Comparison of ENCODE assay signal across 21 cellular contexts in genomic region chr19:45629704-45630103, GRCh38. TPM values are rescaled to one million over a fixed set of nuclear protein-coding genes. Genes with fewer than 3 reads are reported as not detected.
DNase-seq lines count a peak whose midpoint lies in the region; ATAC-seq and TF ChIP-seq lines count a peak whose summit lies in the region.
"Had no signal": no experiment of that assay in that cellular context is flagged by ENCODE, and none has a peak within 500 bp of the region (broad histone marks: within the 10 kb centered on the region; RNA-seq: fewer than 3 reads in every experiment).

No MANE protein-coding gene starts in this region.

- H3K9ac ChIP-seq in KMS-11 (no peak overlapping the region), mammary epithelial cell (ENCODE audit: insufficient read depth, low read length) (no peak overlapping the region)

- H3K36me3 Mint-ChIP-seq in natural killer cell treated with Interleukin-12 subunit alpha and Interleukin-12 subunit beta and Interleukin-15 and Interleukin-18, amount 100 ng/mL, for 72 hours: peaks cover 6% of the 10 kb centered on the region
- H3K36me3 Mint-ChIP-seq in natural killer cell: no peaks in the 10 kb centered on the region

- no TSS peak for BruUV-seq in mammary epithelial cell (replicated peaks; lab: Mats Ljungman, UMichigan)

- in situ Hi-C loops in mammary epithelial cell (cut with MboI; ENCODE audit: low sequenced_read_pairs in 2 of 2): no loop called here

- intact Hi-C loops in natural killer cell (cut with micrococcal nuclease) (no loop called here), mammary epithelial cell (cut with micrococcal nuclease) (loop anchor here (1.0 kb wide), 1 partner anchor 15 kb away; no protein-coding TSS in a partner anchor)

- H3K4me3 ChIP-seq in KMS-11 (IDR thresholded peaks at IDR 0.05; ENCODE audit: insufficient read depth, low read depth, low read length) (no peak overlapping the region), mammary epithelial cell (replicated peaks in 1 of 3; ENCODE audit: insufficient read depth in 1 of 3, low read depth in 2 of 3, low read length in 3 of 3) (no peak overlapping the region), coronary artery (no peak overlapping the region)
- H3K4me3 ChIP-seq: ovary, Peyer's patch, right lobe of liver, stomach, upper lobe of right lung had no signal

- H3K27ac ChIP-seq in KMS-11 (0 out of 2 replicates have a peak overlapping the region, but pooled peaks have one; percentile 18), mammary epithelial cell (ENCODE audit: insufficient read depth, low read depth, low read length) (peak overlapping the region; percentile 97), coronary artery (no peak overlapping the region)
- H3K27ac ChIP-seq: ovary, Peyer's patch, right lobe of liver, stomach, upper lobe of right lung had no signal

- no peaks in the 10 kb centered on the region for H3K27me3 ChIP-seq in KMS-11 (ENCODE audit: insufficient read depth, low read depth)
- H3K27me3 ChIP-seq in mammary epithelial cell (ENCODE audit: insufficient read depth, low read length): no peaks in the 10 kb centered on the region
- H3K27me3 ChIP-seq: ovary, Peyer's patch, right lobe of liver, stomach, upper lobe of right lung had no signal

- 83% methylated on average over 3 of the region's 4 CpGs for WGBS in mammary epithelial cell (ENCODE audit: low coverage, missing lambda C conversion rate)

- peak overlapping the region; percentile 1; the same call in 1 of the 2 replicates for H3K4me2 ChIP-seq in KMS-11
- no peak overlapping the region for H3K4me2 ChIP-seq in mammary epithelial cell (ENCODE audit: insufficient read depth, low read depth, low read length)

- dilution Hi-C loops in mammary epithelial cell (cut with HindIII; ENCODE audit: low sequenced_read_pairs): no loop called here

- no peaks in the 10 kb centered on the region for H3K9me3 Mint-ChIP-seq in natural killer cell treated with Interleukin-12 subunit alpha and Interleukin-12 subunit beta and Interleukin-15 and Interleukin-18, amount 100 ng/mL, for 72 hours
- H3K9me3 Mint-ChIP-seq in natural killer cell: no peaks in the 10 kb centered on the region
- H3K9me3 Mint-ChIP-seq: central memory CD8-positive, alpha-beta T cell had no signal

- no peaks in the 10 kb centered on the region for H3K9me3 ChIP-seq in mammary epithelial cell (replicated peaks; ENCODE audit: insufficient read depth, low read length)
- H3K9me3 ChIP-seq: ovary, Peyer's patch, right lobe of liver, stomach, upper lobe of right lung had no signal

- no peaks in the 10 kb centered on the region for H4K20me1 ChIP-seq in KMS-11 (ENCODE audit: insufficient read depth)
- no peaks in the 10 kb centered on the region for H4K20me1 ChIP-seq in mammary epithelial cell (ENCODE audit: insufficient read depth, low read length)

- TF ChIP-seq CTCF in natural killer cell (IDR thresholded peaks at IDR 0.05) (no peak), KMS-11 (conservative IDR thresholded peaks at IDR 0.05; ENCODE audit: low read depth, low read length) (no peak), mammary epithelial cell (conservative IDR thresholded peaks at IDR 0.05 in 1 of 2, IDR thresholded peaks at IDR 0.05 in 1 of 2; ENCODE audit: extremely low read depth in 1 of 2, insufficient read depth in 1 of 2, low read depth in 1 of 2, low read length in 2 of 2) (no peak), coronary artery (IDR thresholded peaks at IDR 0.05) (no peak)

- H3K36me3 ChIP-seq in KMS-11 (ENCODE audit: insufficient read depth): no peaks in the 10 kb centered on the region
- peaks cover 17% of the 10 kb centered on the region for H3K36me3 ChIP-seq in mammary epithelial cell (ENCODE audit: insufficient read depth, low read length)
- H3K36me3 ChIP-seq: ovary had no signal

- peak overlapping the region; percentile 80 for H3K4me3 Mint-ChIP-seq in natural killer cell treated with Interleukin-12 subunit alpha and Interleukin-12 subunit beta and Interleukin-15 and Interleukin-18, amount 100 ng/mL, for 72 hours
- no peak overlapping the region for H3K4me3 Mint-ChIP-seq in natural killer cell
- H3K4me3 Mint-ChIP-seq: central memory CD8-positive, alpha-beta T cell had no signal

- H3K79me2 ChIP-seq in KMS-11 (ENCODE audit: insufficient read depth, low read depth) (no peaks in the 10 kb centered on the region), mammary epithelial cell (ENCODE audit: insufficient read depth, low read length) (no peaks in the 10 kb centered on the region)

- CTCF ChIA-PET in mammary epithelial cell (lab: Charles Lee; ENCODE audit: low non-redundant PET): no interaction called here
- CTCF ChIA-PET in HEK293T (lab: Yijun Ruan, JAX): no interaction called here

- H2AFZ ChIP-seq in KMS-11 (ENCODE audit: low read depth) (no peak overlapping the region), mammary epithelial cell (ENCODE audit: low read depth, low read length) (no peak overlapping the region)

- peak overlapping the region; percentile 91 to 94 for H3K27ac Mint-ChIP-seq in natural killer cell treated with Interleukin-12 subunit alpha and Interleukin-12 subunit beta and Interleukin-15 and Interleukin-18, amount 100 ng/mL, for 72 hours
- no peak overlapping the region for H3K27ac Mint-ChIP-seq in natural killer cell

- no peak for DNase-seq in natural killer cell treated with Interleukin-12 subunit alpha and Interleukin-12 subunit beta and Interleukin-15 and Interleukin-18, amount 100 ng/mL, for 72 hours (ENCODE audit: low spot score)
- DNase-seq in natural killer cell (no peak), mammary epithelial cell (no peak), HEK293T (ENCODE audit: extremely low spot score) (no peak), coronary artery (ENCODE audit: low spot score) (no peak), OCI-M2 (lab: John Stamatoyannopoulos, UW; ENCODE audit: unreplicated experiment) (no peak)
- DNase-seq: amygdala; effector CD4-positive, alpha-beta T cell; left ventricle myocardium superior; NCI-H1417; NCI-H82; ovary; Peyer's patch; right lobe of liver; stomach; upper lobe of right lung had no signal

- peak; percentile 61 to 62 for ATAC-seq in natural killer cell treated with Interleukin-12 subunit alpha and Interleukin-12 subunit beta and Interleukin-15 and Interleukin-18, amount 100 ng/mL, for 72 hours
- ATAC-seq in natural killer cell (no peak), GM18907 (IDR thresholded peaks at IDR 0.05; ENCODE audit: unreplicated experiment) (no peak)
- ATAC-seq: left ventricle myocardium superior, right lobe of liver, upper lobe of right lung had no signal

- POLR2A ChIA-PET in HEK293T (lab: Yijun Ruan, JAX): no interaction called here

- H3K4me1 ChIP-seq in KMS-11 (ENCODE audit: low read depth, poor library complexity, severe bottlenecking) (peaks cover 23% of the 10 kb centered on the region), mammary epithelial cell (ENCODE audit: insufficient read depth, low read length) (peaks cover 28% of the 10 kb centered on the region)
- H3K4me1 ChIP-seq: right lobe of liver, upper lobe of right lung had no signal

- no peaks in the 10 kb centered on the region for H3K27me3 Mint-ChIP-seq in natural killer cell treated with Interleukin-12 subunit alpha and Interleukin-12 subunit beta and Interleukin-15 and Interleukin-18, amount 100 ng/mL, for 72 hours
- no peaks in the 10 kb centered on the region for H3K27me3 Mint-ChIP-seq in natural killer cell (ENCODE audit: low read depth in 2 of 2)
- H3K27me3 Mint-ChIP-seq: central memory CD8-positive, alpha-beta T cell had no signal

- H3K4me1 Mint-ChIP-seq in natural killer cell treated with Interleukin-12 subunit alpha and Interleukin-12 subunit beta and Interleukin-15 and Interleukin-18, amount 100 ng/mL, for 72 hours (ENCODE audit: low read depth in 2 of 2): peaks cover 12 to 27% of the 10 kb centered on the region in 2 donors
- no peaks in the 10 kb centered on the region for H3K4me1 Mint-ChIP-seq in natural killer cell
- H3K4me1 Mint-ChIP-seq: central memory CD8-positive, alpha-beta T cell had no signal

TF ChIP-seq in HEK293T, 16 proteins besides CTCF, POLR2A, EP300 and RAD21:
- no peak for TF ChIP-seq BHLHE40 (IDR thresholded peaks at IDR 0.05; ENCODE audit: borderline replicate concordance)
- TF ChIP-seq ELF4 (IDR thresholded peaks at IDR 0.05): no peak
- TF ChIP-seq L3MBTL2 (conservative IDR thresholded peaks at IDR 0.05): no peak
- no peak for TF ChIP-seq CTBP1 (IDR thresholded peaks at IDR 0.05; ENCODE audit: borderline replicate concordance)
- no peak for TF ChIP-seq TARDBP (IDR thresholded peaks at IDR 0.05)
- TF ChIP-seq NFRKB (IDR thresholded peaks at IDR 0.05): no peak

RNA-seq across cellular contexts. Expression of gene EML2, which starts 9.5 kb away (rescaled TPM):
- total RNA-seq in natural killer cell treated with Interleukin-12 subunit alpha and Interleukin-12 subunit beta and Interleukin-15 and Interleukin-18, amount 100 ng/mL, for 72 hours: 100 to 1,000 TPM; 232 to 255 TPM
- total RNA-seq in natural killer cell: 100 to 1,000 TPM; 112 to 136 (median 117) TPM
- 10 to 100 TPM; 55.8 to 98.2 TPM for total RNA-seq in mammary epithelial cell
- 35.4 TPM for polyA plus RNA-seq in mammary epithelial cell
- 63.1 TPM for polyA minus RNA-seq in mammary epithelial cell

RNA-seq across cellular contexts. Expression of gene GPR4, which starts 27.7 kb away (rescaled TPM):
- total RNA-seq in natural killer cell treated with Interleukin-12 subunit alpha and Interleukin-12 subunit beta and Interleukin-15 and Interleukin-18, amount 100 ng/mL, for 72 hours: under 1 TPM in 1 of 2 donors, not detected in 1; 0.24 TPM
- total RNA-seq in natural killer cell (under 1 TPM in 2 of 3 donors, not detected in 1; 0.12 to 0.13 TPM), mammary epithelial cell (not detected)
- 0.02 TPM for polyA plus RNA-seq in mammary epithelial cell
- not detected for polyA minus RNA-seq in mammary epithelial cell
- total RNA-seq: Daoy, LHCN-M2 had no signal

RNA-seq across cellular contexts. Expression of gene GIPR, which starts 38.3 kb away (rescaled TPM):
- total RNA-seq in natural killer cell treated with Interleukin-12 subunit alpha and Interleukin-12 subunit beta and Interleukin-15 and Interleukin-18, amount 100 ng/mL, for 72 hours: 10 to 100 TPM; 29.0 to 74.0 TPM
- total RNA-seq in natural killer cell (10 to 100 TPM; 20.7 to 24.5 (median 21.5) TPM), mammary epithelial cell (1 to 10 TPM; 1.3 to 1.4 TPM)
- 0.60 TPM for polyA plus RNA-seq in mammary epithelial cell
- polyA minus RNA-seq in mammary epithelial cell: 9.4 TPM
- total RNA-seq: Daoy, LHCN-M2 had no signal

RNA-seq across cellular contexts. Expression of gene OPA3, which starts 45.1 kb away (rescaled TPM):
- 10 to 100 TPM; 17.0 to 17.5 TPM for total RNA-seq in natural killer cell treated with Interleukin-12 subunit alpha and Interleukin-12 subunit beta and Interleukin-15 and Interleukin-18, amount 100 ng/mL, for 72 hours
- 10 to 100 TPM in 1 of 3 donors, 1 to 10 TPM in 2; 8.2 to 10.4 (median 9.0) TPM for total RNA-seq in natural killer cell
- total RNA-seq in mammary epithelial cell: 10 to 100 TPM; 13.7 to 17.4 TPM
- polyA plus RNA-seq in mammary epithelial cell: 20.3 TPM
- 22.0 TPM for polyA minus RNA-seq in mammary epithelial cell

Comparison
In these comparisons a context has a peak if more than half of its experiments do, and no peak if none do; other contexts are left out.
1. ATAC-seq: peak in natural killer cell treated with Interleukin-12 subunit alpha and Interleukin-12 subunit beta and Interleukin-15 and Interleukin-18, amount 100 ng/mL, for 72 hours (2 of 2); none in natural killer cell (0 of 3) and GM18907 (single experiment).
2. H3K27ac Mint-ChIP-seq: peak in natural killer cell treated with Interleukin-12 subunit alpha and Interleukin-12 subunit beta and Interleukin-15 and Interleukin-18, amount 100 ng/mL, for 72 hours (2 of 2); none in natural killer cell (0 of 2).
3. H3K27ac ChIP-seq: peak in KMS-11 (single experiment) and mammary epithelial cell (single experiment); none in coronary artery (0 of 2).
4. RNA of gene GIPR, which starts 38.3 kb away (total RNA-seq): 29.0 to 74.0 TPM in natural killer cell treated with Interleukin-12 subunit alpha and Interleukin-12 subunit beta and Interleukin-15 and Interleukin-18, amount 100 ng/mL, for 72 hours and 20.7 to 24.5 TPM in natural killer cell; 1.3 to 1.4 TPM in mammary epithelial cell; every median in the first group is over 4 times any median in the second.